ENCODE assay signal across 8 cellular contexts in the genomic region with DNA sequence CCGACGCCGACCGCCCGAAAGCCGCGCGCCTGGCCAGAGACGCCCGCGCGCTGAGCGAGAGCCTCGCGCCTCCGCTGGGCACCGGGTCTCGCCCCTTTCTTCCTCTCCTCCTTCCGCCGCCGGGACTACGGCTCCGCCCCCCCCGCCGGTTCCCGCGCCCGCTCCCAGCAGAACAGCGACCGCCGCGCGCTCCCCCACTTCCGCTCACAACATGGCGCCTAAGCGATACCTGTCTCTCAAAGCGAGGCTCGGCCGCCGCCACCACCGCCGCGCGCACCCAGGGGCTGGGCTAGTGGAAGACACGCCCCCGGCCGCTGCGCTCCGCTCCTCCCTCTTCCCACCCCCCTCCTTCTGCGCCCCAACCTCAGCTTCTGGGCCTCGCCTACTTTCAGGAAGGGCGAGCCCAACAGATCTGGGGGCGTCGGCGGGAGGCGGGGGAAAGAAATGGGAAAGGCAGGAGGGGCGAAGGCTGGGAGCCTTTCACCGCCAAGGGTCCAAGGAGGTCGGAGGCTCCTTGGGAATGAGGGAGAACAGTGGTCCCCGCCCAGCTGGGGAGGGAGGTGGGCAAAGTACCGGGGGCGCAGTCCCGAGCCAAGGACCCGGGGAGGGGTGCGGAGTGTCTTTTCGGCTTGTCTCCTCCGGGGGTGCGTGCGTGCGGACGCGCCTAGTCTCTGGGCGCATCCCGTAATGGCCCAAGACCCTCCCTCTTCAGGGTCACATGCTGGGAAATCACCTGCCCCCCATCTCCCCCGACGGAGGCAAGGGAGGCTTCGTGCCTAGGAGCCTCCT. TPM values are rescaled to one million over a fixed set of nuclear protein-coding genes. Genes with fewer than 3 reads are reported as not detected.
DNase-seq lines count a peak whose midpoint lies in the region; ATAC-seq, FAIRE-seq and TF ChIP-seq lines count a peak whose summit lies in the region.

TSS of gene RPS6KA3 (minus strand) at position 100 of the 789 bp plus-strand sequence. CDS start 277 bp downstream, outside the sequence.

- in situ Hi-C loops in transverse colon (cut with MboI; ENCODE audit: low pct_ligation_motif_present in 1 of 4, low pct_unique_long_range_greater_than_20kb in 1 of 4, low sequenced_read_pairs in 3 of 4) = loop anchor here in 1 of 4 donors (25.0 kb wide), 1 partner anchor 170 kb away; no protein-coding TSS in a partner anchor

- peak; percentile 73 for FAIRE-seq in GM12891 (lab: Jason Lieb, UNC)

- TF ChIP-seq POLR2A in GM12891 (IDR thresholded peaks at IDR 0.05; ENCODE audit: low read depth, low read length) = no peak
- TF ChIP-seq POLR2A in transverse colon (IDR thresholded peaks at IDR 0.05) = peak; percentile 78

- intact Hi-C loops in cardiac septum (cut with DNase I) = loop anchor here (2.0 to 5.0 kb wide), 3 partner anchors 60 to 126 kb away; partner anchors contain the start of gene EIF1AX
- intact Hi-C loops in posterior cingulate gyrus (cut with DNase I) = no loop called here
- intact Hi-C loops in transverse colon (cut with DNase I; ENCODE audit: low total_unique reads) = no loop called here

- H3K27me3 Mint-ChIP-seq in T-cell = no peaks in the 10 kb centered on the region

- peak; percentile 63 for DNase-seq in GM12891 (ENCODE audit: insufficient read length, low spot score)
- DNase-seq in NCI-H1417 treated with DMSO at 0.1 percent for 48 hours (lab: John Stamatoyannopoulos, UW) = peak; percentile 79
- peak; percentile 78 to 90 (median 86) for DNase-seq in T-cell
- DNase-seq in adipocyte (ENCODE audit: low read depth) = peak; percentile 88
- peak; percentile 97 for DNase-seq in cardiac septum (ENCODE audit: low spot score)
- DNase-seq in posterior cingulate gyrus = peak; percentile 70 to 98 (median 89)
- peak; percentile 94 for DNase-seq in transverse colon

- TF ChIP-seq EP300 in transverse colon (IDR thresholded peaks at IDR 0.05; ENCODE audit: low read depth) = no peak

- peak within 1 kb of the TSS; percentile 90 to 97 (median 93) for H3K4me3 Mint-ChIP-seq in T-cell

- H3K4me1 Mint-ChIP-seq in T-cell = peaks cover 17 to 20% (median 19%) of the 10 kb centered on the region in 3 donors

- 43% methylated on average over 73 of the region's 77 CpGs; no CpG with 5 or more reads in 1 of the 2 donors for WGBS in transverse colon (ENCODE audit: low coverage in 1 of 2), 2 donors

- POLR2A ChIA-PET in T-cell (lab: Charles Lee) = interaction anchor here (0.6 to 0.7 kb wide), 7 partner anchors 56 to 475 kb away, joined by 3 to 10 read pairs (median 6); no protein-coding TSS in a partner anchor

- no peak for TF ChIP-seq CTCF in transverse colon (IDR thresholded peaks at IDR 0.05)

- H3K27ac ChIP-seq in transverse colon = peak within 1 kb of the TSS; percentile 88 to 94 (median 92)

- no peaks in the 10 kb centered on the region for H3K9me3 Mint-ChIP-seq in T-cell

- peak within 1 kb of the TSS; percentile 89 to 97 for H3K27ac Mint-ChIP-seq in T-cell

- H3K9me3 ChIP-seq in adipocyte (ENCODE audit: control insufficient read depth, low read length) = no peaks in the 10 kb centered on the region
- no peaks in the 10 kb centered on the region for H3K9me3 ChIP-seq in transverse colon

- CTCF ChIA-PET in T-cell (lab: Charles Lee) = interaction anchor here in 1 of 2 donors (0.7 to 1.0 kb wide), 2 partner anchors 260 to 1572 kb away, joined by 4 to 5 read pairs; partner anchors contain the start of gene MBTPS2

- ATAC-seq in HG02678 (IDR thresholded peaks at IDR 0.05; ENCODE audit: unreplicated experiment) (peak; percentile 82), T-cell (replicated peaks in 1 of 4) (peak; percentile 83 to 90 (median 87))

- H3K36me3 Mint-ChIP-seq in T-cell = no peaks in the 10 kb centered on the region

- H3K36me3 ChIP-seq in adipocyte (ENCODE audit: control insufficient read depth, insufficient read depth, low read length, severe bottlenecking) (no peaks in the 10 kb centered on the region), transverse colon (no peaks in the 10 kb centered on the region)

- H3K27me3 ChIP-seq in adipocyte (replicated peaks; ENCODE audit: control insufficient read depth, insufficient read depth, low read length) (peaks cover 3% of the 10 kb centered on the region), transverse colon (no peaks in the 10 kb centered on the region)

- H3K9ac ChIP-seq in adipocyte (ENCODE audit: low read length) = peak within 1 kb of the TSS; percentile 83

- H3K4me1 ChIP-seq in adipocyte (ENCODE audit: control insufficient read depth, insufficient read depth, low read length) (peaks cover 14% of the 10 kb centered on the region), transverse colon (peaks cover 0 to 26% (median 5%) of the 10 kb centered on the region in 4 donors)

- peak within 1 kb of the TSS; percentile 87 for H3K4me3 ChIP-seq in adipocyte (ENCODE audit: low read length)
- H3K4me3 ChIP-seq in transverse colon = peak within 1 kb of the TSS; percentile 60 to 80 (median 68)

TF ChIP-seq in GM12891, 5 proteins besides CTCF, POLR2A, EP300 and RAD21:
- TF ChIP-seq SPI1 (IDR thresholded peaks at IDR 0.05; ENCODE audit: low read depth, low read length) (0 out of 2 replicates have a peak, but pooled peaks have one; percentile 38), PAX5 (IDR thresholded peaks at IDR 0.05; ENCODE audit: insufficient read depth, low read length, severe bottlenecking) (no peak)

RNA-seq across cellular contexts. Expression of gene RPS6KA3, which starts in this region (rescaled TPM):
- 10.9 TPM for polyA plus RNA-seq in GM12891 (2012; ENCODE audit: low read depth, missing spikeins)
- total RNA-seq in T-cell = 10 to 100 TPM; 65.2 to 89.9 (median 71.9) TPM
- 40.4 TPM for total RNA-seq in cardiac septum
- 10 to 100 TPM; 28.7 to 73.0 (median 49.8) TPM for total RNA-seq in transverse colon

Comparison
In these comparisons a context has a peak if more than half of its experiments do, and no peak if none do; other contexts are left out.
1. Peak in every context shown above with its lines: DNase-seq, ATAC-seq, H3K4me3 ChIP-seq and H3K27ac ChIP-seq.